In the genomic region with DNA sequence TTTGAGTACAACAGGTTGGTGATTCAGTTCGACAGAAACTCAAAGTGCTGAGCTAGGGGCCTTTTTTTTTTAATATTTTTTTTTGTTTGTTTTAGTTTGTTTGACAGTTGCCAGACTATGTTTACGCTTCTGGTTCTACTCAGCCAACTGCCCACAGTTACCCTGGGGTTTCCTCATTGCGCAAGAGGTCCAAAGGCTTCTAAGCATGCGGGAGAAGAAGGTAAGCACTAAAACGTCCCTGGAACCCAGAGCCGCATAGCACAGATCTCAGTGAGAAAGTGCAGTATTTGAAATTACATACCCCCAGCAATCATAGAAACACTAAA, we compare ENCODE assay signal across 1 cellular context.
TF ChIP-seq lines count a peak whose summit lies in the region.

No MANE protein-coding gene starts in this region.

TF ChIP-seq in neural cell, 6 proteins besides CTCF, POLR2A, EP300 and RAD21 (continued from another document):
- TF ChIP-seq, protein P1, sequence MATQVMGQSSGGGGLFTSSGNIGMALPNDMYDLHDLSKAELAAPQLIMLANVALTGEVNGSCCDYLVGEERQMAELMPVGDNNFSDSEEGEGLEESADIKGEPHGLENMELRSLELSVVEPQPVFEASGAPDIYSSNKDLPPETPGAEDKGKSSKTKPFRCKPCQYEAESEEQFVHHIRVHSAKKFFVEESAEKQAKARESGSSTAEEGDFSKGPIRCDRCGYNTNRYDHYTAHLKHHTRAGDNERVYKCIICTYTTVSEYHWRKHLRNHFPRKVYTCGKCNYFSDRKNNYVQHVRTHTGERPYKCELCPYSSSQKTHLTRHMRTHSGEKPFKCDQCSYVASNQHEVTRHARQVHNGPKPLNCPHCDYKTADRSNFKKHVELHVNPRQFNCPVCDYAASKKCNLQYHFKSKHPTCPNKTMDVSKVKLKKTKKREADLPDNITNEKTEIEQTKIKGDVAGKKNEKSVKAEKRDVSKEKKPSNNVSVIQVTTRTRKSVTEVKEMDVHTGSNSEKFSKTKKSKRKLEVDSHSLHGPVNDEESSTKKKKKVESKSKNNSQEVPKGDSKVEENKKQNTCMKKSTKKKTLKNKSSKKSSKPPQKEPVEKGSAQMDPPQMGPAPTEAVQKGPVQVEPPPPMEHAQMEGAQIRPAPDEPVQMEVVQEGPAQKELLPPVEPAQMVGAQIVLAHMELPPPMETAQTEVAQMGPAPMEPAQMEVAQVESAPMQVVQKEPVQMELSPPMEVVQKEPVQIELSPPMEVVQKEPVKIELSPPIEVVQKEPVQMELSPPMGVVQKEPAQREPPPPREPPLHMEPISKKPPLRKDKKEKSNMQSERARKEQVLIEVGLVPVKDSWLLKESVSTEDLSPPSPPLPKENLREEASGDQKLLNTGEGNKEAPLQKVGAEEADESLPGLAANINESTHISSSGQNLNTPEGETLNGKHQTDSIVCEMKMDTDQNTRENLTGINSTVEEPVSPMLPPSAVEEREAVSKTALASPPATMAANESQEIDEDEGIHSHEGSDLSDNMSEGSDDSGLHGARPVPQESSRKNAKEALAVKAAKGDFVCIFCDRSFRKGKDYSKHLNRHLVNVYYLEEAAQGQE (IDR thresholded peaks at IDR 0.05; ENCODE audit: borderline replicate concordance): no peak
